In genomic region chr12:130831876-130832405, GRCh38 we compare ENCODE assay signal across 17 cellular contexts.
"Had no signal": no experiment of that assay in that cellular context is flagged by ENCODE, and none has a peak within 500 bp of the region (broad histone marks: within the 10 kb centered on the region; RNA-seq: fewer than 3 reads in every experiment).

No MANE protein-coding gene starts in this region.

- H3K36me3 Mint-ChIP-seq: activated CD4-positive, alpha-beta memory T cell treated with anti-CD3 and anti-CD28 coated beads for 36 hours; activated naive CD4-positive, alpha-beta T cell treated with anti-CD3 and anti-CD28 coated beads, Interleukin-2, amount 50 U/mL, for 72 hours; natural killer cell treated with Interleukin-12 subunit alpha and Interleukin-12 subunit beta and Interleukin-15 and Interleukin-18, amount 100 ng/mL, for 72 hours had no signal

- H3K27me3 Mint-ChIP-seq: activated CD4-positive, alpha-beta memory T cell treated with anti-CD3 and anti-CD28 coated beads for 36 hours; activated CD4-positive, alpha-beta T cell treated with anti-CD3 and anti-CD28 coated beads for 36 hours; natural killer cell treated with Interleukin-12 subunit alpha and Interleukin-12 subunit beta and Interleukin-15 and Interleukin-18, amount 100 ng/mL, for 72 hours; stimulated activated naive CD8-positive, alpha-beta T cell treated with anti-CD3 and anti-CD28 coated beads, Interleukin-15, Interleukin-2, amounts not matched to agents 100 ng/mL and 50 ng/mL, for 24 hours had no signal

- H3K9me3 ChIP-seq: body of pancreas, esophagus squamous epithelium, right atrium auricular region, suprapubic skin had no signal

- FAIRE-seq: colon, endothelial cell of umbilical vein, small intestine had no signal

- H3K27ac Mint-ChIP-seq: activated CD4-positive, alpha-beta memory T cell treated with anti-CD3 and anti-CD28 coated beads for 36 hours; activated CD4-positive, alpha-beta T cell treated with anti-CD3 and anti-CD28 coated beads for 36 hours; activated naive CD4-positive, alpha-beta T cell treated with anti-CD3 and anti-CD28 coated beads, Interleukin-2, amount 50 U/mL, for 72 hours; natural killer cell treated with Interleukin-12 subunit alpha and Interleukin-12 subunit beta and Interleukin-15 and Interleukin-18, amount 100 ng/mL, for 72 hours; stimulated activated naive CD8-positive, alpha-beta T cell treated with anti-CD3 and anti-CD28 coated beads, Interleukin-15, Interleukin-2, amounts not matched to agents 100 ng/mL and 50 ng/mL, for 24 hours had no signal

- H3K4me3 ChIP-seq: body of pancreas, esophagus squamous epithelium, right atrium auricular region, suprapubic skin had no signal

- H3K4me3 Mint-ChIP-seq: activated CD4-positive, alpha-beta memory T cell treated with anti-CD3 and anti-CD28 coated beads for 36 hours; activated CD4-positive, alpha-beta T cell treated with anti-CD3 and anti-CD28 coated beads for 36 hours; activated T-cell treated with anti-CD3 and anti-CD28 coated beads, Interleukin-2, amount 50 U/mL, for 4 hours; natural killer cell treated with Interleukin-12 subunit alpha and Interleukin-12 subunit beta and Interleukin-15 and Interleukin-18, amount 100 ng/mL, for 72 hours; stimulated activated naive CD8-positive, alpha-beta T cell treated with anti-CD3 and anti-CD28 coated beads, Interleukin-15, Interleukin-2, amounts not matched to agents 100 ng/mL and 50 ng/mL, for 24 hours had no signal

- H3K36me3 ChIP-seq: esophagus squamous epithelium, right atrium auricular region, suprapubic skin had no signal

- DNase-seq: activated CD4-positive, alpha-beta memory T cell treated with anti-CD3 and anti-CD28 coated beads for 36 hours; activated CD4-positive, alpha-beta T cell treated with anti-CD3 and anti-CD28 coated beads for 36 hours; activated gamma-delta T cell; activated T-cell treated with anti-CD3 and anti-CD28 coated beads, Interleukin-2, amount 50 U/mL, for 4 hours; body of pancreas; effector CD4-positive, alpha-beta T cell; esophagus squamous epithelium; mesenchymal stem cell; small intestine; stimulated activated CD4-positive, alpha-beta T cell treated with anti-CD3 and anti-CD28 coated beads, Interleukin-4, amount 100 ng/mL, for 4 hours had no signal

- H3K27me3 ChIP-seq: body of pancreas, esophagus squamous epithelium, right atrium auricular region, suprapubic skin had no signal

- H3K9me3 Mint-ChIP-seq: activated CD4-positive, alpha-beta memory T cell treated with anti-CD3 and anti-CD28 coated beads for 36 hours; activated naive CD4-positive, alpha-beta T cell treated with anti-CD3 and anti-CD28 coated beads, Interleukin-2, amount 50 U/mL, for 72 hours; activated T-cell treated with anti-CD3 and anti-CD28 coated beads, Interleukin-2, amount 50 U/mL, for 4 hours; natural killer cell treated with Interleukin-12 subunit alpha and Interleukin-12 subunit beta and Interleukin-15 and Interleukin-18, amount 100 ng/mL, for 72 hours; stimulated activated naive CD8-positive, alpha-beta T cell treated with anti-CD3 and anti-CD28 coated beads, Interleukin-15, Interleukin-2, amounts not matched to agents 100 ng/mL and 50 ng/mL, for 24 hours had no signal

- ATAC-seq: activated T-cell treated with anti-CD3 and anti-CD28 coated beads, Interleukin-2, amount 50 U/mL, for 4 hours; body of pancreas had no signal

- H3K27ac ChIP-seq: suprapubic skin had no signal
